15 cellular contexts compared by ENCODE assay signal in the genomic region with DNA sequence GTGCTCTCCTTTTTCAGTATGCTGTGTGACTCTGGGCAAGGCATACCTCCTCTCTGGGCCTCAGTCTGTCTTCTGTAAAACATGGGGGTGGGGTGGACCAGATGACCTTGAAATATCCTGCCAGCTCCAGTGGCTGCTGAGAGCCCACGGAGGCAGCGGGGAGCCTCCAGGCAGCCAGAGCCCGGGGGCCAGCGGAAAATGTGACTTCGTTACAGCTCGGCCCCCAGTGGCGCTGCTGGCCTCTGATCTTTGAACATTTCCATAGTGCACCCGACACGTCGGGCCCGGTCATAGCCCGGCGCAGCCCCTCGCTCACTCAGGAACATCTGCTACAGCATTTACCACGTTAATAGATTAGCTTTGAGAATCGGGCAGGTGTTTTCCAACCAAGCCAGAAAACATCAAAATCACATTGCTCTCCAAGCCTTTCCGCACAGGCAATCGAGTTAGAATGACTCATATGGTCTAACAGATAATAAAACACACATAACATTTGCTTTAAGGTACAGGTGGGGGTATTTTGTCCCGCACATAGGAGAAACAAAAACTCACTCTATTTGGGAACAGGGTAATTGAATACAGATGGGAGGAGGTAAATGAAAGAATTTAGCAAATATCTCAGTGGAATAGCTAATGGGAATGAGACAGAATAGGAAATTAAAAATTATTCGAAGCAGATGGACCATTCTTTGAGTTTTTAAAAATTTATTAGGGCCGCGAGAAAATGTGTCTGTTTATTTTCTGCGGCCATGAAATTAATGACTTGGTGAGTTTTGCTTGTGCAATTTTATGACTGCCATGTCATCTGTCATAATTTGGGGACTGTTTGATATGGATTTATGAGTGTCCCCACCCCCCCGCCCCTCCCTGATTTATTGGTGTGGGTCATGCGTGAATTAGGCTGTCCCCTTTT. TPM values are rescaled to one million over a fixed set of nuclear protein-coding genes. Genes with fewer than 3 reads are reported as not detected.
DNase-seq lines count a peak whose midpoint lies in the region; ATAC-seq and TF ChIP-seq lines count a peak whose summit lies in the region.
"Had no signal": no experiment of that assay in that cellular context is flagged by ENCODE, and none has a peak within 500 bp of the region (broad histone marks: within the 10 kb centered on the region; RNA-seq: fewer than 3 reads in every experiment).

No MANE protein-coding gene starts in this region.

- H3K4me3 ChIP-seq in GM23248 (no peak overlapping the region), endocrine pancreas (ENCODE audit: control insufficient read depth, insufficient read depth, low read length) (peak overlapping the region; percentile 63), gastrocnemius medialis (no peak overlapping the region)
- no peak overlapping the region for H3K4me3 ChIP-seq in effector memory CD4-positive, alpha-beta T cell (ENCODE audit: insufficient read depth, low read depth, low read length, poor library complexity, severe bottlenecking)
- H3K4me3 ChIP-seq: gastroesophageal sphincter had no signal

- H3K79me2 ChIP-seq in GM23248 (ENCODE audit: insufficient read depth): no peaks in the 10 kb centered on the region

- no peaks in the 10 kb centered on the region for H3K36me3 Mint-ChIP-seq in progenitor cell of endocrine pancreas (ENCODE audit: insufficient read depth)
- H3K36me3 Mint-ChIP-seq: CD14-positive monocyte; natural killer cell treated with Interleukin-12 subunit alpha and Interleukin-12 subunit beta and Interleukin-15 and Interleukin-18, amount 100 ng/mL, for 72 hours had no signal

- no peak for TF ChIP-seq CTCF in progenitor cell of endocrine pancreas (IDR thresholded peaks at IDR 0.05; ENCODE audit: unreplicated experiment)
- no peak for TF ChIP-seq CTCF in gastrocnemius medialis (IDR thresholded peaks at IDR 0.05 in 4 of 5, conservative IDR thresholded peaks at IDR 0.05 in 1 of 5)

- 10 to 15% methylated on average over 25 of the region's 25 CpGs for WGBS in GM23248 (ENCODE audit: low coverage in 1 of 2, low lambda C conversion rate in 2 of 2, missing lambda C conversion rate in 2 of 2), 2 experiments

- in situ Hi-C loops in GM23248 (cut with MboI) (no loop called here), gastrocnemius medialis (cut with MboI; ENCODE audit: low sequenced_read_pairs in 4 of 4) (no loop called here)

- TF ChIP-seq POLR2A in gastrocnemius medialis (IDR thresholded peaks at IDR 0.05): no peak

- peaks cover 2% of the 10 kb centered on the region for H3K9me3 Mint-ChIP-seq in progenitor cell of endocrine pancreas (ENCODE audit: low read depth)
- H3K9me3 Mint-ChIP-seq: dendritic cell treated with granulocyte-macrophage colony-stimulating factor and Interleukin-4, amounts not matched to agents 40 ng/mL and 50 ng/mL, for 4 days; natural killer cell treated with Interleukin-12 subunit alpha and Interleukin-12 subunit beta and Interleukin-15 and Interleukin-18, amount 100 ng/mL, for 72 hours had no signal

- DNase-seq in GM23248: peak; percentile 16
- DNase-seq in NCI-H82 (lab: John Stamatoyannopoulos, UW): peak; percentile 78
- DNase-seq in progenitor cell of endocrine pancreas (ENCODE audit: low spot score, unreplicated experiment): no peak
- no peak for DNase-seq in NCI-H2107 treated with DMSO at 0.1 percent for 48 hours (lab: John Stamatoyannopoulos, UW; ENCODE audit: unreplicated experiment)
- no peak for DNase-seq in effector memory CD4-positive, alpha-beta T cell
- no peak for DNase-seq in gastrocnemius medialis
- DNase-seq in ureter (ENCODE audit: low spot score): no peak
- DNase-seq: activated CD8-positive, alpha-beta memory T cell treated with anti-CD3 and anti-CD28 coated beads, Interleukin-2, amount 50 U/mL, for 48 hours; GF-D8 had no signal

- H3K36me3 ChIP-seq in GM23248 (ENCODE audit: low read depth) (no peaks in the 10 kb centered on the region), endocrine pancreas (ENCODE audit: control insufficient read depth, insufficient read depth, low read length) (no peaks in the 10 kb centered on the region), gastrocnemius medialis (no peaks in the 10 kb centered on the region)
- no peaks in the 10 kb centered on the region for H3K36me3 ChIP-seq in effector memory CD4-positive, alpha-beta T cell (ENCODE audit: control insufficient read depth, insufficient read depth, low read length)
- H3K36me3 ChIP-seq: gastroesophageal sphincter had no signal

- no peak overlapping the region for H3K4me3 Mint-ChIP-seq in progenitor cell of endocrine pancreas (ENCODE audit: low read depth)
- H3K4me3 Mint-ChIP-seq: CD14-positive monocyte; dendritic cell treated with granulocyte-macrophage colony-stimulating factor and Interleukin-4, amounts not matched to agents 40 ng/mL and 50 ng/mL, for 4 days; natural killer cell treated with Interleukin-12 subunit alpha and Interleukin-12 subunit beta and Interleukin-15 and Interleukin-18, amount 100 ng/mL, for 72 hours had no signal

- no peaks in the 10 kb centered on the region for H3F3A ChIP-seq in GM23248 (ENCODE audit: insufficient read depth)

- intact Hi-C loops in gastrocnemius medialis (cut with DNase I; ENCODE audit: low total_unique reads): no loop called here

- H3K4me1 Mint-ChIP-seq in progenitor cell of endocrine pancreas (ENCODE audit: low read depth): peaks cover 8% of the 10 kb centered on the region
- H3K4me1 Mint-ChIP-seq: CD14-positive monocyte had no signal

- no peaks in the 10 kb centered on the region for H3K9me3 ChIP-seq in GM23248 (ENCODE audit: low read depth)
- H3K9me3 ChIP-seq in endocrine pancreas (ENCODE audit: control insufficient read depth, low read length): no peaks in the 10 kb centered on the region
- H3K9me3 ChIP-seq in effector memory CD4-positive, alpha-beta T cell (ENCODE audit: control insufficient read depth, low read length): no peaks in the 10 kb centered on the region
- H3K9me3 ChIP-seq in gastrocnemius medialis: no peaks in the 10 kb centered on the region

- H3K4me1 ChIP-seq in GM23248 (ENCODE audit: insufficient read depth) (no peaks in the 10 kb centered on the region), endocrine pancreas (ENCODE audit: control insufficient read depth, insufficient read depth, low read length) (no peaks in the 10 kb centered on the region), gastrocnemius medialis (no peaks in the 10 kb centered on the region)
- no peaks in the 10 kb centered on the region for H3K4me1 ChIP-seq in effector memory CD4-positive, alpha-beta T cell (ENCODE audit: control insufficient read depth, insufficient read depth, low read length, poor library complexity, severe bottlenecking)
- H3K4me1 ChIP-seq: gastroesophageal sphincter had no signal

- no peak for ATAC-seq in gastrocnemius medialis
- ATAC-seq: activated CD4-positive, CD25-positive, alpha-beta regulatory T cell treated with anti-CD3 and anti-CD28 coated beads, Interleukin-2, amount 50 U/mL, for 24 hours; gastroesophageal sphincter; natural killer cell treated with Interleukin-12 subunit alpha and Interleukin-12 subunit beta and Interleukin-15 and Interleukin-18, amount 100 ng/mL, for 72 hours had no signal

- no peak overlapping the region for H3K4me2 ChIP-seq in GM23248 (ENCODE audit: unreplicated experiment)

- no peaks in the 10 kb centered on the region for H4K20me1 ChIP-seq in GM23248 (ENCODE audit: insufficient read depth)

- no peak overlapping the region for H2AFZ ChIP-seq in GM23248

- no peaks in the 10 kb centered on the region for H3K9me2 ChIP-seq in GM23248 (ENCODE audit: insufficient read depth)

- peaks cover 3% of the 10 kb centered on the region for H3K27me3 Mint-ChIP-seq in progenitor cell of endocrine pancreas
- H3K27me3 Mint-ChIP-seq: dendritic cell treated with granulocyte-macrophage colony-stimulating factor and Interleukin-4, amounts not matched to agents 40 ng/mL and 50 ng/mL, for 4 days had no signal

- H3K27me3 ChIP-seq in GM23248 (replicated peaks; ENCODE audit: insufficient read depth) (peaks cover 14% of the 10 kb centered on the region; the same call in 1 of the 2 replicates), endocrine pancreas (ENCODE audit: control insufficient read depth, insufficient read depth, low read length) (no peaks in the 10 kb centered on the region), gastrocnemius medialis (peaks cover 0 to 3% (median 0%) of the 10 kb centered on the region in 3 donors)
- H3K27me3 ChIP-seq in effector memory CD4-positive, alpha-beta T cell (replicated peaks; ENCODE audit: control insufficient read depth, insufficient read depth, low read length, poor library complexity, severe bottlenecking): no peaks in the 10 kb centered on the region
- H3K27me3 ChIP-seq: gastroesophageal sphincter had no signal

- H3K9ac ChIP-seq in GM23248 (no peak overlapping the region), endocrine pancreas (ENCODE audit: control insufficient read depth, insufficient read depth, low read length) (no peak overlapping the region)

- no peak overlapping the region for H3K27ac ChIP-seq in GM23248
- H3K27ac ChIP-seq in effector memory CD4-positive, alpha-beta T cell (ENCODE audit: insufficient read depth, low read length, poor library complexity, severe bottlenecking): no peak overlapping the region
- H3K27ac ChIP-seq in gastrocnemius medialis: no peak overlapping the region
- H3K27ac ChIP-seq: gastroesophageal sphincter had no signal

- H3K27ac Mint-ChIP-seq in progenitor cell of endocrine pancreas: peak overlapping the region; percentile 65
- H3K27ac Mint-ChIP-seq: CD14-positive monocyte; dendritic cell treated with granulocyte-macrophage colony-stimulating factor and Interleukin-4, amounts not matched to agents 40 ng/mL and 50 ng/mL, for 4 days; natural killer cell treated with Interleukin-12 subunit alpha and Interleukin-12 subunit beta and Interleukin-15 and Interleukin-18, amount 100 ng/mL, for 72 hours had no signal

RNA-seq across cellular contexts. Expression of a gene that starts 26.3 kb away (rescaled TPM):
- 12.6 and 38.3 TPM in 2 replicates for total RNA-seq in GM23248 (2014; rRNA removed; shearing (Covaris generic))
- 8.8 and 9.3 TPM in 2 replicates for polyA plus RNA-seq in GM23248 (2016; fragmentation: Nextera tagmentation; extraction: Ambion mirVana)
- 18.4 and 19.9 TPM in 2 replicates for total RNA-seq in progenitor cell of endocrine pancreas
- 10 to 100 TPM; 15.6 to 64.4 (median 34.9) TPM for total RNA-seq in gastrocnemius medialis
- total RNA-seq in ureter: 34.6 TPM

RNA-seq across cellular contexts. Expression of a gene that starts 51.5 kb away (rescaled TPM):
- total RNA-seq in GM23248 (2014; rRNA removed; shearing (Covaris generic)): 145 and 147 TPM in 2 replicates
- 259 and 268 TPM in 2 replicates for polyA plus RNA-seq in GM23248 (2016; fragmentation: Nextera tagmentation; extraction: Ambion mirVana)
- total RNA-seq in progenitor cell of endocrine pancreas (142 and 154 TPM in 2 replicates), gastrocnemius medialis (100 to 1,000 TPM; 255 to 442 (median 268) TPM), ureter (124 TPM)

Comparison
In these comparisons a context has a peak if more than half of its experiments do, and no peak if none do; other contexts are left out.
1. DNase-seq: peak in GM23248 (single experiment) and NCI-H82 (single experiment); none in progenitor cell of endocrine pancreas (single experiment), NCI-H2107 treated with DMSO at 0.1 percent for 48 hours (single experiment), effector memory CD4-positive, alpha-beta T cell (0 of 3), gastrocnemius medialis (0 of 2) and ureter (single experiment).